In the genomic region with DNA sequence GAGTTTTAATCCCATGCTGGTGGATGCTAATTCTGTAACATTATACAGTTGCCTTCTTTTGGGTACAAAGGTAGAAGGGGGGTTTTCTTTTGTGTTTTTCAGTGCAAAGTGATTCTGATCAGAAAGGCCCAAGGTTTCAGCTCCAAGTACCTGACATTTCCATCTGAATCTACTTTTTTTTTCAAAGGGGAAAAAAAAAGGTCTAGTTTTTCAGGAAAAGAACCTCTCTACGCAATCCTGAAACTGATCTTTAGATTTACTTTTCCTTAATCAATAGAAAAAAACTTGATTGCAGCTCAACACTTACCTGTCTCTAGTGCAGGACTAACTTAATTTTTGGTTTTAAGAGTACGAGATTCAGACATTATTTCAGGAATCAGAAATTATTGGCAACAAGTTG, we compare ENCODE assay signal across 37 cellular contexts.
"Had no signal": no experiment of that assay in that cellular context is flagged by ENCODE, and none has a peak within 500 bp of the region (broad histone marks: within the 10 kb centered on the region; RNA-seq: fewer than 3 reads in every experiment).

A gene with protein sequence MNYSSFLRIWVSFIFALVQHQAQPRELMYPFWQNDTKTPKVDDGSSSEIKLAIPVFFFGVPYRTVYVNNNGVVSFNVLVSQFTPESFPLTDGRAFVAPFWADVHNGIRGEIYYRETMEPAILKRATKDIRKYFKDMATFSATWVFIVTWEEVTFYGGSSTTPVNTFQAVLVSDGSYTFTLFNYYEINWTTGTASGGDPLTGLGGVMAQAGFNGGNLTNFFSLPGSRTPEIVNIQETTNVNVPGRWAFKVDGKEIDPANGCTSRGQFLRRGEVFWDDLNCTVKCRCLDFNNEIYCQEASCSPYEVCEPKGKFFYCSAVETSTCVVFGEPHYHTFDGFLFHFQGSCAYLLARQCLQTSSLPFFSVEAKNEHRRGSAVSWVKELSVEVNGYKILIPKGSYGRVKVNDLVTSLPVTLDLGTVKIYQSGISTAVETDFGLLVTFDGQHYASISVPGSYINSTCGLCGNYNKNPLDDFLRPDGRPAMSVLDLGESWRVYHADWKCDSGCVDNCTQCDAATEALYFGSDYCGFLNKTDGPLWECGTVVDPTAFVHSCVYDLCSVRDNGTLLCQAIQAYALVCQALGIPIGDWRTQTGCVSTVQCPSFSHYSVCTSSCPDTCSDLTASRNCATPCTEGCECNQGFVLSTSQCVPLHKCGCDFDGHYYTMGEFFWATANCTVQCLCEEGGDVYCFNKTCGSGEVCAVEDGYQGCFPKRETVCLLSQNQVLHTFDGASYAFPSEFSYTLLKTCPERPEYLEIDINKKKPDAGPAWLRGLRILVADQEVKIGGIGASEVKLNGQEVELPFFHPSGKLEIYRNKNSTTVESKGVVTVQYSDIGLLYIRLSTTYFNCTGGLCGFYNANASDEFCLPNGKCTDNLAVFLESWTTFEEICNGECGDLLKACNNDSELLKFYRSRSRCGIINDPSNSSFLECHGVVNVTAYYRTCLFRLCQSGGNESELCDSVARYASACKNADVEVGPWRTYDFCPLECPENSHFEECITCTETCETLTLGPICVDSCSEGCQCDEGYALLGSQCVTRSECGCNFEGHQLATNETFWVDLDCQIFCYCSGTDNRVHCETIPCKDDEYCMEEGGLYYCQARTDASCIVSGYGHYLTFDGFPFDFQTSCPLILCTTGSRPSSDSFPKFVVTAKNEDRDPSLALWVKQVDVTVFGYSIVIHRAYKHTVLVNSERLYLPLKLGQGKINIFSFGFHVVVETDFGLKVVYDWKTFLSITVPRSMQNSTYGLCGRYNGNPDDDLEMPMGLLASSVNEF (N-terminal part only) (plus strand): TSS at position 301 of the 400 bp plus-strand sequence. CDS start 1,423 bp downstream, outside the sequence.

- H3K27ac ChIP-seq: cardiac muscle cell, Peyer's patch, SJSA1, VCaP had no signal

- H3K36me3 ChIP-seq: cardiac muscle cell, Peyer's patch, SJSA1 had no signal

- H3K4me3 ChIP-seq: cardiac muscle cell, Peyer's patch, SJSA1 had no signal

- H3K27me3 Mint-ChIP-seq: activated CD4-positive, alpha-beta memory T cell treated with anti-CD3 and anti-CD28 coated beads for 36 hours; activated naive CD4-positive, alpha-beta T cell treated with anti-CD3 and anti-CD28 coated beads, Interleukin-2, amount 10 ng/mL, durations not matched to agents 7 days and 5 days; activated naive CD8-positive, alpha-beta T cell; activated naive CD8-positive, alpha-beta T cell treated with anti-CD3 and anti-CD28 coated beads, Interleukin-2, amount 50 U/mL, for 24 hours; central memory CD8-positive, alpha-beta T cell had no signal

- DNase-seq: activated B cell treated with CpG ODN at 0.5 μM for 24 hours; activated CD4-positive, alpha-beta memory T cell treated with anti-CD3 and anti-CD28 coated beads for 36 hours; activated CD4-positive, alpha-beta T cell treated with anti-CD3 and anti-CD28 coated beads for 4 hours; activated CD4-positive, alpha-beta T cell treated with anti-CD3 and anti-CD28 coated beads, Interleukin-2, amount 50 U/mL, for 1 hour; activated CD4-positive, CD25-positive, alpha-beta regulatory T cell treated with anti-CD3 and anti-CD28 coated beads, Interleukin-2, amount 50 U/mL, for 72 hours; activated CD8-positive, alpha-beta memory T cell treated with anti-CD3 and anti-CD28 coated beads, Interleukin-2, amount 50 U/mL, for 4 hours; activated effector memory CD4-positive, alpha-beta T cell treated with Interleukin-2 at 50 U/mL for 16 hours; activated naive CD4-positive, alpha-beta T cell treated with anti-CD3 and anti-CD28 coated beads, Interleukin-2, amount 10 ng/mL, durations not matched to agents 7 days and 5 days; activated naive CD8-positive, alpha-beta T cell treated with anti-CD3 and anti-CD28 coated beads, Interleukin-2, amount 50 U/mL, for 24 hours; activated T-cell treated with anti-CD3 and anti-CD28 coated beads for 4 hours; activated T-cell treated with anti-CD3 and anti-CD28 coated beads, Interleukin-2, amount 50 U/mL, for 4 hours; anterior cingulate cortex; NCI-H1092 treated with DMSO at 0.1 percent for 48 hours; NCI-H1417; NCI-H146; NCI-H187; NCI-H2029 treated with DMSO at 0.1 percent for 48 hours; NCI-H2107; NCI-H226; NCI-H446 treated with DMSO at 0.1 percent for 48 hours; NCI-H524; NCI-H748 treated with DMSO at 0.1 percent for 48 hours; NK-92 treated with Interleukin-12 subunit alpha and Interleukin-12 subunit beta, amount 100 ng/mL, for 24 hours; PC-3; Peyer's patch; RPMI8226; SHP77 treated with DMSO at 0.1 percent for 48 hours; SW 1271; T-helper 1 cell; T-helper 2 cell; T-helper 9 cell had no signal

- H3K4me1 Mint-ChIP-seq: activated B cell treated with CpG ODN at 0.5 μM for 24 hours; activated naive CD4-positive, alpha-beta T cell treated with anti-CD3 and anti-CD28 coated beads, Interleukin-2, amount 10 ng/mL, durations not matched to agents 7 days and 5 days; activated naive CD8-positive, alpha-beta T cell treated with anti-CD3 and anti-CD28 coated beads, Interleukin-2, amount 50 U/mL, for 24 hours; central memory CD8-positive, alpha-beta T cell had no signal

- H3K9me3 Mint-ChIP-seq: activated B cell treated with CpG ODN at 0.5 μM for 24 hours; activated CD4-positive, alpha-beta memory T cell treated with anti-CD3 and anti-CD28 coated beads for 36 hours; activated naive CD4-positive, alpha-beta T cell treated with anti-CD3 and anti-CD28 coated beads, Interleukin-2, amount 10 ng/mL, durations not matched to agents 7 days and 5 days; activated naive CD8-positive, alpha-beta T cell treated with anti-CD3 and anti-CD28 coated beads, Interleukin-2, amount 50 U/mL, for 24 hours; activated T-cell treated with anti-CD3 and anti-CD28 coated beads, Interleukin-2, amount 50 U/mL, for 4 hours; central memory CD8-positive, alpha-beta T cell had no signal

- H3K36me3 Mint-ChIP-seq: activated CD4-positive, alpha-beta memory T cell treated with anti-CD3 and anti-CD28 coated beads for 36 hours; activated naive CD4-positive, alpha-beta T cell treated with anti-CD3 and anti-CD28 coated beads, Interleukin-2, amount 10 ng/mL, durations not matched to agents 7 days and 5 days; activated naive CD8-positive, alpha-beta T cell had no signal

- H3K4me3 Mint-ChIP-seq: activated B cell treated with CpG ODN at 0.5 μM for 24 hours; activated CD4-positive, alpha-beta memory T cell treated with anti-CD3 and anti-CD28 coated beads for 36 hours; activated naive CD4-positive, alpha-beta T cell treated with anti-CD3 and anti-CD28 coated beads, Interleukin-2, amount 10 ng/mL, durations not matched to agents 7 days and 5 days; activated naive CD8-positive, alpha-beta T cell; activated naive CD8-positive, alpha-beta T cell treated with anti-CD3 and anti-CD28 coated beads, Interleukin-2, amount 50 U/mL, for 24 hours; activated T-cell treated with anti-CD3 and anti-CD28 coated beads, Interleukin-2, amount 50 U/mL, for 4 hours; central memory CD8-positive, alpha-beta T cell had no signal

- ATAC-seq: activated naive CD8-positive, alpha-beta T cell treated with anti-CD3 and anti-CD28 coated beads, Interleukin-2, amount 50 U/mL, for 24 hours; activated T-cell treated with anti-CD3 and anti-CD28 coated beads, Interleukin-2, amount 50 U/mL, for 4 hours; PC-3; SK-N-SH treated with all-trans-retinoic acid at 6 μM for 48 hours had no signal

- H3K27ac Mint-ChIP-seq: activated B cell treated with CpG ODN at 0.5 μM for 24 hours; activated CD4-positive, alpha-beta memory T cell treated with anti-CD3 and anti-CD28 coated beads for 36 hours; activated naive CD4-positive, alpha-beta T cell treated with anti-CD3 and anti-CD28 coated beads, Interleukin-2, amount 10 ng/mL, durations not matched to agents 7 days and 5 days; activated naive CD8-positive, alpha-beta T cell; activated naive CD8-positive, alpha-beta T cell treated with anti-CD3 and anti-CD28 coated beads, Interleukin-2, amount 50 U/mL, for 24 hours had no signal

- H3K27me3 ChIP-seq: cardiac muscle cell, Peyer's patch, SJSA1 had no signal

- H3K9me3 ChIP-seq: Peyer's patch, SJSA1 had no signal
